9 cellular contexts compared by ENCODE assay signal in the genomic region with DNA sequence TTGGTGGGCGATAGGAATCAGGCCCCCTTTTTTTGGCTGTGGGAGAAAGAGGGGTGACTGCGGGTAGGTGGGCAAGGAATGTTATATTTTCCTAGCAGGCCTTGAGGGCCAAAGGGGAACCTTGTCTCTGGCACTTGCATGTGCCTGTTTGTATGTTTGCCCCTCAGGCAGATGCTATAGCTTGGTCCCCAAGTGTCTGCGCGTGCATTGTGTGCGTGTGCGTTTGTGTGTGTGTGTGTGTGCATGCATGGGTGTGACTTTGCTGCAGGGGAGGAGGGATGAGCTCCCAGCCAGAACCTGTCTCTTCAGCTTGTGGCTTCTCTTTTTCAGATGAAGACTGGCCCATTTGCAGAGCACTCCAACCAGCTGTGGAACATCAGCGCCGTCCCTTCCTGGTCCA. TPM values are rescaled to one million over a fixed set of nuclear protein-coding genes. Genes with fewer than 3 reads are reported as not detected.
DNase-seq lines count a peak whose midpoint lies in the region; ATAC-seq, FAIRE-seq and TF ChIP-seq lines count a peak whose summit lies in the region.
"Had no signal": no experiment of that assay in that cellular context is flagged by ENCODE, and none has a peak within 500 bp of the region (broad histone marks: within the 10 kb centered on the region; RNA-seq: fewer than 3 reads in every experiment).

No MANE protein-coding gene starts in this region.

- DNase-seq in activated naive CD4-positive, alpha-beta T cell treated with anti-CD3 and anti-CD28 coated beads, Interleukin-2, amount 50 U/mL, for 72 hours (ENCODE audit: low spot score in 2 of 2): no peak
- no peak for DNase-seq in activated naive CD4-positive, alpha-beta T cell treated with Interleukin-2 at 50 U/mL for 16 hours
- DNase-seq in GM12878 (ENCODE audit: low read depth, low spot score) (no peak), mesendoderm (no peak), tibial nerve (ENCODE audit: low spot score in 2 of 2) (no peak), AML-193 (lab: John Stamatoyannopoulos, UW) (no peak), T1000 (lab: John Stamatoyannopoulos, UW) (no peak)
- DNase-seq in NK-92 treated with Interleukin-12 subunit alpha and Interleukin-12 subunit beta, amount 100 ng/mL, for 24 hours (lab: John Stamatoyannopoulos, UW): no peak
- DNase-seq: activated naive CD4-positive, alpha-beta T cell treated with anti-CD3 and anti-CD28 coated beads, Interleukin-2, amount 50 U/mL, for 16 hours had no signal

- no peak overlapping the region for H2BK120ac ChIP-seq in mesendoderm (ENCODE audit: low read depth, low read length)

- peak overlapping the region; percentile 97 for H3K4ac ChIP-seq in mesendoderm (ENCODE audit: low read depth, low read length)

- H3K36me3 ChIP-seq in GM12878 (ENCODE audit: control insufficient read depth in 2 of 2, insufficient read depth in 2 of 2, low read length in 1 of 2) (peaks cover 0 to 21% of the 10 kb centered on the region in 2 experiments; a peak in 3 of 4 replicates), mesendoderm (ENCODE audit: control insufficient read depth, insufficient read depth, low read length) (peaks cover 5% of the 10 kb centered on the region), tibial nerve (peaks cover 0 to 10% (median 0%) of the 10 kb centered on the region in 3 donors)

- H3K36me3 Mint-ChIP-seq in activated naive CD4-positive, alpha-beta T cell treated with anti-CD3 and anti-CD28 coated beads, Interleukin-2, amount 50 U/mL, for 72 hours: peaks cover 4 to 6% of the 10 kb centered on the region in 2 donors

- H3K9ac ChIP-seq in GM12878 (ENCODE audit: control insufficient read depth, insufficient read depth, low read length) (no peak overlapping the region; the same call in 1 of the 2 replicates), mesendoderm (ENCODE audit: low read length) (peak overlapping the region; percentile 44)

- H2AFZ ChIP-seq in GM12878 (ENCODE audit: control insufficient read depth, low read depth, low read length): no peak overlapping the region

- in situ Hi-C loops in GM12878 (cut with MboI): no loop called here

- H4K8ac ChIP-seq in mesendoderm (ENCODE audit: low read depth, low read length): no peak overlapping the region

- no peaks in the 10 kb centered on the region for H4K20me1 ChIP-seq in GM12878 (ENCODE audit: control insufficient read depth, insufficient read depth)

- H3K9me3 Mint-ChIP-seq in activated naive CD4-positive, alpha-beta T cell treated with anti-CD3 and anti-CD28 coated beads, Interleukin-2, amount 50 U/mL, for 72 hours: no peaks in the 10 kb centered on the region

- CTCF ChIA-PET in GM12878 (lab: Yijun Ruan, JAX): interaction anchor here (0.6 to 11.0 kb wide), 29 partner anchors 10 to 780 kb away, joined by 3 to 273 read pairs (median 6); a partner anchor contains a TSS

- TF ChIP-seq POLR2A in GM12878 (IDR thresholded peaks at IDR 0.05; ENCODE audit: low read depth, low read length) (no peak), tibial nerve (IDR thresholded peaks at IDR 0.05) (no peak)

- H3K79me1 ChIP-seq in mesendoderm (ENCODE audit: low read length): peaks cover 12% of the 10 kb centered on the region

- no peak overlapping the region for H3K18ac ChIP-seq in mesendoderm (ENCODE audit: low read length)

- WGBS in GM12878 (ENCODE audit: insufficient coverage, insufficient replicate concordance, low lambda C conversion rate, missing lambda C conversion rate): 90% methylated on average over 8 of the region's 8 CpGs
- WGBS in mesendoderm (ENCODE audit: extremely low coverage, insufficient coverage, low lambda C conversion rate): no CpG with 5 or more reads among the region's 8 CpGs
- 41 to 58% methylated on average over 8 of the region's 8 CpGs for WGBS in tibial nerve, 2 donors

- RAD21 ChIA-PET in GM12878 (lab: Charles Lee; ENCODE audit: unreplicated experiment): interaction anchor here (0.6 to 7.8 kb wide), 16 partner anchors 11 to 483 kb away, joined by 3 to 197 read pairs (median 4); a partner anchor contains a TSS

- H3K79me2 ChIP-seq in GM12878 (ENCODE audit: control insufficient read depth, insufficient read depth, low read length): peaks cover 7% of the 10 kb centered on the region
- H3K79me2 ChIP-seq in mesendoderm (ENCODE audit: control insufficient read depth, insufficient read depth, low read length): peaks cover 11% of the 10 kb centered on the region

- H3K27ac ChIP-seq in GM12878 (ENCODE audit: control insufficient read depth, insufficient read depth): peak overlapping the region; percentile 100
- peak overlapping the region; percentile 86 for H3K27ac ChIP-seq in mesendoderm (ENCODE audit: low read depth, low read length)
- H3K27ac ChIP-seq in tibial nerve: peak overlapping the region; percentile 97 to 100 (median 100)

- H3K4me2 ChIP-seq in GM12878 (ENCODE audit: control insufficient read depth, insufficient read depth): peak overlapping the region; percentile 71
- no peak overlapping the region for H3K4me2 ChIP-seq in mesendoderm (ENCODE audit: low read length)

- H3K27me3 ChIP-seq in GM12878 (replicated peaks in 1 of 2; ENCODE audit: control insufficient read depth in 2 of 2, insufficient read depth in 2 of 2, low read length in 1 of 2): no peaks in the 10 kb centered on the region
- H3K27me3 ChIP-seq in mesendoderm (ENCODE audit: insufficient read depth, low read length, poor library complexity): no peaks in the 10 kb centered on the region
- no peaks in the 10 kb centered on the region for H3K27me3 ChIP-seq in tibial nerve

- H3K27ac Mint-ChIP-seq in activated naive CD4-positive, alpha-beta T cell treated with anti-CD3 and anti-CD28 coated beads, Interleukin-2, amount 50 U/mL, for 72 hours: peak overlapping the region; percentile 29 to 95

- H4K5ac ChIP-seq in mesendoderm (ENCODE audit: low read length): no peak overlapping the region

- ATAC-seq in activated naive CD4-positive, alpha-beta T cell treated with anti-CD3 and anti-CD28 coated beads, Interleukin-2, amount 50 U/mL, for 72 hours: no peak
- ATAC-seq in GM12878: no peak

- H3K23ac ChIP-seq in mesendoderm (ENCODE audit: low read length): no peak overlapping the region

- no peak overlapping the region for H2AK5ac ChIP-seq in mesendoderm (ENCODE audit: low read length)

- intact Hi-C loops in GM12878 (cut with micrococcal nuclease; ENCODE audit: unreplicated experiment): no loop called here

- FAIRE-seq in GM12878 (lab: Jason Lieb, UNC): no peak

- H3K9me3 ChIP-seq in GM12878 (replicated peaks; ENCODE audit: control insufficient read depth, insufficient read depth, low read length) (no peaks in the 10 kb centered on the region), tibial nerve (no peaks in the 10 kb centered on the region)

- H3K4me3 ChIP-seq in GM12878: no peak overlapping the region; the same call in 1 of the 2 replicates
- H3K4me3 ChIP-seq in mesendoderm (ENCODE audit: low read length): no peak overlapping the region
- H3K4me3 ChIP-seq in tibial nerve: peak overlapping the region in 1 of 4 donors; percentile 21

- no peak for TF ChIP-seq CTCF in GM12878 (IDR thresholded peaks at IDR 0.05 in 2 of 3, conservative IDR thresholded peaks at IDR 0.05 in 1 of 3; ENCODE audit: control insufficient read depth in 2 of 3, extremely low read depth in 1 of 3, insufficient read depth in 1 of 3, low read depth in 3 of 3, low read length in 3 of 3)
- TF ChIP-seq CTCF in tibial nerve (IDR thresholded peaks at IDR 0.05): no peak

- BruUV-seq in GM12878 (replicated peaks; lab: Mats Ljungman, UMichigan): TSS peak; percentile 49

- H2BK5ac ChIP-seq in mesendoderm (ENCODE audit: low read length): no peak overlapping the region

- TF ChIP-seq EP300 in GM12878 (IDR thresholded peaks at IDR 0.05; ENCODE audit: borderline replicate concordance in 1 of 2, control insufficient read depth in 1 of 2, low read depth in 2 of 2, low read length in 2 of 2) (no peak), tibial nerve (IDR thresholded peaks at IDR 0.05) (no peak)

- POLR2A ChIA-PET in GM12878 (lab: Charles Lee): interaction anchor here (0.9 to 2.7 kb wide), 15 partner anchors 11 to 484 kb away, joined by 3 to 11 read pairs (median 3); a partner anchor contains a TSS

- H3K56ac ChIP-seq in mesendoderm (ENCODE audit: low read length): peak overlapping the region; percentile 78

- H3K4me1 ChIP-seq in GM12878 (ENCODE audit: control insufficient read depth, insufficient read depth, low read length): peaks cover 43% of the 10 kb centered on the region
- H3K4me1 ChIP-seq in mesendoderm (ENCODE audit: control insufficient read depth, low read depth, low read length): peaks cover 17% of the 10 kb centered on the region
- H3K4me1 ChIP-seq in tibial nerve: peaks cover 15 to 98% (median 88%) of the 10 kb centered on the region in 4 donors

- TF ChIP-seq RAD21 in GM12878 (IDR thresholded peaks at IDR 0.05; ENCODE audit: insufficient read depth, low read depth, low read length): no peak

- SMC1A ChIA-PET in GM12878 (lab: Charles Lee; ENCODE audit: uncharacterized antibody, unreplicated experiment): interaction anchor here (0.7 to 8.1 kb wide), 12 partner anchors 9 to 482 kb away, joined by 3 to 116 read pairs (median 8); a partner anchor contains a TSS

- no peak overlapping the region for H2BK15ac ChIP-seq in mesendoderm (replicated peaks; ENCODE audit: low read depth)

RNA-seq across cellular contexts. Expression of a gene that starts 30.9 kb away (rescaled TPM):
- total RNA-seq in activated naive CD4-positive, alpha-beta T cell treated with anti-CD3 and anti-CD28 coated beads, Interleukin-2, amount 50 U/mL, for 72 hours: 100 to 1,000 TPM in 1 of 2 donors, 10 to 100 TPM in 1; 93.1 to 109 TPM
- 38.9 and 47.5 TPM in 2 replicates for total RNA-seq in GM12878 (2013; cell fraction: nucleolus; rRNA removed)
- total RNA-seq in GM12878 (2014; rRNA removed) (86.2 and 91.7 TPM in 2 replicates), GM12878 (2014; rRNA removed; fragmentation: Illumina TruSeq; extraction: Trizol) (42.9 and 45.6 TPM in 2 replicates), GM12878 (2021) (91.3 and 100 TPM in 2 replicates), tibial nerve (10 to 100 TPM; 38.0 to 50.1 (median 44.0) TPM)
- polyA plus RNA-seq in GM12878 (2011; ENCODE audit: low read depth): 22.8 TPM
- polyA plus RNA-seq in GM12878 (2011; rRNA removed) (90.9 and 111 TPM in 2 replicates), GM12878 (2014; fragmentation: Illumina TruSeq; extraction: Trizol) (56.2 and 61.6 TPM in 2 replicates), GM12878 (2014; fragmentation: Nextera tagmentation; extraction: Ambion mirVana) (1 to 10 TPM; 1.6 to 3.2 TPM), GM12878 (2014; rRNA removed) (69.6 and 81.5 TPM in 2 replicates), GM12878 (2016; fragmentation: Nextera tagmentation; extraction: Ambion mirVana) (10 to 100 TPM; 48.3 to 54.0 TPM)
- polyA plus RNA-seq in GM12878 (2011; cell fraction: cytosol; rRNA removed): 132 and 151 TPM in 2 replicates
- polyA plus RNA-seq in GM12878 (2011; cell fraction: nucleus; rRNA removed): 121 and 122 TPM in 2 replicates
- 35.0 and 40.3 TPM in 2 replicates for polyA plus RNA-seq in GM12878 (2012)
- 86.4 and 110 TPM in 2 replicates for polyA minus RNA-seq in GM12878 (2011; rRNA and poly(A)+ RNA removed)
- polyA minus RNA-seq in GM12878 (2011; cell fraction: cytosol; rRNA and poly(A)+ RNA removed): 42.0 and 43.0 TPM in 2 replicates
- polyA minus RNA-seq in GM12878 (2011; cell fraction: nucleus; rRNA and poly(A)+ RNA removed): 38.0 and 50.2 TPM in 2 replicates
- 73.6 TPM for polyA plus RNA-seq in mesendoderm (2013, experiment 1 of 2)
- 72.5 TPM for polyA plus RNA-seq in mesendoderm (2013, experiment 2 of 2)

RNA-seq across cellular contexts. Expression of a gene that starts 31.5 kb away (rescaled TPM):
- 10 to 100 TPM; 14.7 to 35.6 TPM for total RNA-seq in activated naive CD4-positive, alpha-beta T cell treated with anti-CD3 and anti-CD28 coated beads, Interleukin-2, amount 50 U/mL, for 72 hours
- total RNA-seq in GM12878 (2013; cell fraction: nucleolus; rRNA removed): 0.59 and 1.1 TPM in 2 replicates
- total RNA-seq in GM12878 (2014; rRNA removed): 2.0 TPM in 2 replicates
- 0.60 and 0.89 TPM in 2 replicates for total RNA-seq in GM12878 (2014; rRNA removed; fragmentation: Illumina TruSeq; extraction: Trizol)
- 2.9 and 3.4 TPM in 2 replicates for total RNA-seq in GM12878 (2021)
- polyA plus RNA-seq in GM12878 (2011; ENCODE audit: low read depth): 0.85 TPM
- polyA plus RNA-seq in GM12878 (2011; rRNA removed): 0.32 and 0.61 TPM in 2 replicates
- polyA plus RNA-seq in GM12878 (2011; cell fraction: cytosol; rRNA removed): 1.1 and 1.6 TPM in 2 replicates
- 2.0 TPM in 2 replicates for polyA plus RNA-seq in GM12878 (2011; cell fraction: nucleus; rRNA removed)
- 2.0 and 3.2 TPM in 2 replicates for polyA plus RNA-seq in GM12878 (2012)
- 0.79 and 1.5 TPM in 2 replicates for polyA plus RNA-seq in GM12878 (2014; fragmentation: Illumina TruSeq; extraction: Trizol)
- polyA plus RNA-seq in GM12878 (2014; fragmentation: Nextera tagmentation; extraction: Ambion mirVana): under 1 TPM; 0.10 to 0.47 TPM
- polyA plus RNA-seq in GM12878 (2014; rRNA removed): 2.0 and 2.7 TPM in 2 replicates
- polyA plus RNA-seq in GM12878 (2016; fragmentation: Nextera tagmentation; extraction: Ambion mirVana): 1 to 10 TPM; 3.2 to 3.4 TPM
- 1.0 and 1.5 TPM in 2 replicates for polyA minus RNA-seq in GM12878 (2011; rRNA and poly(A)+ RNA removed)
- 0.52 and 3.1 TPM in 2 replicates for polyA minus RNA-seq in GM12878 (2011; cell fraction: cytosol; rRNA and poly(A)+ RNA removed)
- 0.48 and 1.1 TPM in 2 replicates for polyA minus RNA-seq in GM12878 (2011; cell fraction: nucleus; rRNA and poly(A)+ RNA removed)
- 1.8 TPM for polyA plus RNA-seq in mesendoderm (2013, experiment 1 of 2)
- 1.5 TPM for polyA plus RNA-seq in mesendoderm (2013, experiment 2 of 2)
- 10 to 100 TPM; 42.7 to 81.8 (median 63.2) TPM for total RNA-seq in tibial nerve

RNA-seq across cellular contexts. Expression of a gene that starts 35.9 kb away (rescaled TPM):
- 1 to 10 TPM; 3.6 to 5.7 TPM for total RNA-seq in activated naive CD4-positive, alpha-beta T cell treated with anti-CD3 and anti-CD28 coated beads, Interleukin-2, amount 50 U/mL, for 72 hours
- 1.3 and 1.4 TPM in 2 replicates for total RNA-seq in GM12878 (2013; cell fraction: nucleolus; rRNA removed)
- total RNA-seq in GM12878 (2014; rRNA removed) (1.4 and 1.7 TPM in 2 replicates), GM12878 (2014; rRNA removed; fragmentation: Illumina TruSeq; extraction: Trizol) (0.09 and 0.14 TPM in 2 replicates), GM12878 (2021) (1.2 TPM in 2 replicates), tibial nerve (10 to 100 TPM; 13.0 to 31.5 (median 25.3) TPM)
- not detected for polyA plus RNA-seq in GM12878 (2011; ENCODE audit: low read depth)
- polyA plus RNA-seq in GM12878 (2011; rRNA removed) (0.35 and 0.52 TPM in 2 replicates), GM12878 (2014; fragmentation: Illumina TruSeq; extraction: Trizol) (0.04 TPM in 1 of 2 replicates, not detected in the other), GM12878 (2014; fragmentation: Nextera tagmentation; extraction: Ambion mirVana) (under 1 TPM; 0.08 to 0.13 TPM), GM12878 (2014; rRNA removed) (0.67 and 1.2 TPM in 2 replicates), GM12878 (2016; fragmentation: Nextera tagmentation; extraction: Ambion mirVana) (under 1 TPM; 0.13 to 0.20 TPM)
- 0.49 and 0.57 TPM in 2 replicates for polyA plus RNA-seq in GM12878 (2011; cell fraction: cytosol; rRNA removed)
- 1.2 and 1.7 TPM in 2 replicates for polyA plus RNA-seq in GM12878 (2011; cell fraction: nucleus; rRNA removed)
- polyA plus RNA-seq in GM12878 (2012): 0.22 and 0.31 TPM in 2 replicates
- polyA minus RNA-seq in GM12878 (2011; rRNA and poly(A)+ RNA removed): 0.15 and 0.36 TPM in 2 replicates
- 0.83 and 0.94 TPM in 2 replicates for polyA minus RNA-seq in GM12878 (2011; cell fraction: cytosol; rRNA and poly(A)+ RNA removed)
- polyA minus RNA-seq in GM12878 (2011; cell fraction: nucleus; rRNA and poly(A)+ RNA removed): 2.7 and 4.0 TPM in 2 replicates
- polyA plus RNA-seq in mesendoderm (2013, experiment 1 of 2): 0.93 TPM
- 0.76 TPM for polyA plus RNA-seq in mesendoderm (2013, experiment 2 of 2)
